8 cellular contexts compared by ENCODE assay signal in genomic region chr12:49060237-49061156, GRCh38. TPM values are rescaled to one million over a fixed set of nuclear protein-coding genes. Genes with fewer than 3 reads are reported as not detected.
DNase-seq lines count a peak whose midpoint lies in the region; ATAC-seq and TF ChIP-seq lines count a peak whose summit lies in the region.

TSS of gene KMT2D (minus strand) at chr12:49060794. CDS start at chr12:49055324, 5,470 bp downstream.

- H3K4me3 Mint-ChIP-seq in activated CD8-positive, alpha-beta T cell treated with anti-CD3 and anti-CD28 coated beads for 36 hours = peak within 1 kb of the TSS; percentile 97

- H3K9me3 ChIP-seq in ectodermal cell (ENCODE audit: control insufficient read depth, low read length) (no peaks in the 10 kb centered on the region), lower lobe of right lung (no peaks in the 10 kb centered on the region)

- intact Hi-C loops in activated CD8-positive, alpha-beta T cell treated with anti-CD3 and anti-CD28 coated beads for 36 hours (cut with micrococcal nuclease) = no loop called here
- intact Hi-C loops in lower lobe of right lung (cut with DNase I) = no loop called here

- peak; percentile 68 for TF ChIP-seq POLR2A in GM19099 (IDR thresholded peaks at IDR 0.05; ENCODE audit: extremely low read depth, insufficient read length, low read depth)

- peak within 1 kb of the TSS; percentile 98 for H3K27ac Mint-ChIP-seq in activated CD8-positive, alpha-beta T cell treated with anti-CD3 and anti-CD28 coated beads for 36 hours

- peak; percentile 76 for ATAC-seq in activated CD8-positive, alpha-beta T cell treated with anti-CD3 and anti-CD28 coated beads for 36 hours
- peak; percentile 88 to 92 for ATAC-seq in lower lobe of right lung

- H3K36me3 Mint-ChIP-seq in activated CD8-positive, alpha-beta T cell treated with anti-CD3 and anti-CD28 coated beads for 36 hours (ENCODE audit: low read depth) = peaks cover 30% of the 10 kb centered on the region

- H3K4me3 ChIP-seq in ectodermal cell (ENCODE audit: insufficient read depth, low read depth, low read length) (peak within 1 kb of the TSS; percentile 64), lower lobe of right lung (peak within 1 kb of the TSS; percentile 95)

- CTCF ChIA-PET in activated CD8-positive, alpha-beta T cell treated with anti-CD3 and anti-CD28 coated beads for 36 hours (lab: Charles Lee) = interaction anchor here (1.1 to 1.5 kb wide), 3 partner anchors 13 to 71 kb away, joined by 4 to 6 read pairs (median 4); partner anchors contain the start of gene TUBA1B

- POLR2A ChIA-PET in activated CD8-positive, alpha-beta T cell treated with anti-CD3 and anti-CD28 coated beads for 36 hours (lab: Charles Lee) = interaction anchor here (0.8 to 3.1 kb wide), 12 partner anchors 9 to 205 kb away, joined by 3 to 19 read pairs (median 5); partner anchors contain the start of genes RHEBL1 and TUBA1B

- TF ChIP-seq CTCF in activated CD8-positive, alpha-beta T cell treated with anti-CD3 and anti-CD28 coated beads for 36 hours (IDR thresholded peaks at IDR 0.05) = no peak
- TF ChIP-seq CTCF in lower lobe of right lung (IDR thresholded peaks at IDR 0.05) = peak; percentile 19

- H3K4me1 ChIP-seq in ectodermal cell (ENCODE audit: control insufficient read depth, insufficient read depth, low read length) (peaks cover 28% of the 10 kb centered on the region), lower lobe of right lung (peaks cover 50% of the 10 kb centered on the region)

- no peaks in the 10 kb centered on the region for H3K27me3 Mint-ChIP-seq in activated CD8-positive, alpha-beta T cell treated with anti-CD3 and anti-CD28 coated beads for 36 hours

- H3K4me1 Mint-ChIP-seq in activated CD8-positive, alpha-beta T cell treated with anti-CD3 and anti-CD28 coated beads for 36 hours (ENCODE audit: low read depth) = peaks cover 39% of the 10 kb centered on the region

- H3K36me3 ChIP-seq in ectodermal cell (ENCODE audit: control insufficient read depth, insufficient read depth, low read length) (no peaks in the 10 kb centered on the region), lower lobe of right lung (peaks cover under 1% of the 10 kb centered on the region)

- 0% methylated on average over 74 of the region's 74 CpGs for WGBS in ectodermal cell, 2 experiments

- H3K27ac ChIP-seq in ectodermal cell (ENCODE audit: insufficient read depth, low read depth, low read length, poor library complexity, severe bottlenecking) (peak within 1 kb of the TSS; percentile 86), lower lobe of right lung (peak within 1 kb of the TSS; percentile 98)

- H3K9me3 Mint-ChIP-seq in activated CD8-positive, alpha-beta T cell treated with anti-CD3 and anti-CD28 coated beads for 36 hours = no peaks in the 10 kb centered on the region

- H3K27me3 ChIP-seq in ectodermal cell (ENCODE audit: control insufficient read depth, insufficient read depth, low read length, poor library complexity, severe bottlenecking) (no peaks in the 10 kb centered on the region), lower lobe of right lung (ENCODE audit: low read depth) (no peaks in the 10 kb centered on the region)

- DNase-seq in AG08395 (ENCODE audit: low spot score) (peak; percentile 95), HK-2 (ENCODE audit: unreplicated experiment) (peak; percentile 90), NCI-H82 treated with DMSO at 0.1 percent for 48 hours (lab: John Stamatoyannopoulos, UW; ENCODE audit: unreplicated experiment) (peak; percentile 83), lower lobe of right lung (peak; percentile 95)
- DNase-seq in activated CD8-positive, alpha-beta T cell treated with anti-CD3 and anti-CD28 coated beads for 36 hours = peak; percentile 92
- peak; percentile 74 to 76 (median 74) for DNase-seq in stimulated activated CD4-positive, alpha-beta T cell treated with anti-CD3 and anti-CD28 coated beads, TNF-alpha, amount 100 ng/mL, for 1 hour (ENCODE audit: low read depth in 3 of 3, low spot score in 1 of 3)

RNA-seq across cellular contexts. Expression of gene KMT2D, which starts in this region (rescaled TPM):
- total RNA-seq in activated CD8-positive, alpha-beta T cell treated with anti-CD3 and anti-CD28 coated beads for 36 hours = 10 to 100 TPM; 57.5 to 62.3 TPM
- polyA plus RNA-seq in ectodermal cell (2013, experiment 1 of 4) = 38.6 TPM
- polyA plus RNA-seq in ectodermal cell (2013, experiment 2 of 4) = 59.7 TPM
- polyA plus RNA-seq in ectodermal cell (2013, experiment 3 of 4) = 36.7 TPM
- polyA plus RNA-seq in ectodermal cell (2013, experiment 4 of 4) = 50.5 TPM
- 114 TPM for total RNA-seq in lower lobe of right lung

Comparison
In these comparisons a context has a peak if more than half of its experiments do, and no peak if none do; other contexts are left out.
1. Peak in every context shown above with its lines: DNase-seq, ATAC-seq, H3K4me3 ChIP-seq and H3K27ac ChIP-seq.